21 cellular contexts compared by ENCODE assay signal in genomic region chr1:52913014-52913413, GRCh38.
"Had no signal": no experiment of that assay in that cellular context is flagged by ENCODE, and none has a peak within 500 bp of the region (broad histone marks: within the 10 kb centered on the region; RNA-seq: fewer than 3 reads in every experiment).

No MANE protein-coding gene starts in this region.

- FAIRE-seq: colon, keratinocyte had no signal

- H3K27ac ChIP-seq: gastroesophageal sphincter, neutrophil, psoas muscle, sigmoid colon, skin epidermis, testis, transverse colon had no signal

- ATAC-seq: gastroesophageal sphincter; left ventricle myocardium superior; naive thymus-derived CD4-positive, alpha-beta T cell; stimulated activated naive B cell treated with anti-CD40 and anti-IgM and Interleukin-4, amounts not matched to agents 10 μg/mL and 1 μg/mL and 100 μg/mL, for 72 hours had no signal

- H3K4me1 ChIP-seq: transverse colon had no signal

- H3K4me3 Mint-ChIP-seq: dendritic cell treated with granulocyte-macrophage colony-stimulating factor and Interleukin-4, amounts not matched to agents 40 ng/mL and 50 ng/mL, for 4 days; immature natural killer cell; naive thymus-derived CD4-positive, alpha-beta T cell; nephron progenitor cell; stimulated activated naive B cell treated with anti-CD40 and anti-IgM and Interleukin-4, amounts not matched to agents 10 μg/mL and 1 μg/mL and 100 μg/mL, for 72 hours; stimulated activated naive CD8-positive, alpha-beta T cell treated with anti-CD3 and anti-CD28 coated beads, Interleukin-15, amount 100 ng/mL, for 72 hours had no signal

- H3K27me3 ChIP-seq: esophagus squamous epithelium, gastroesophageal sphincter, neutrophil, sigmoid colon, testis, transverse colon had no signal

- H3K36me3 Mint-ChIP-seq: stimulated activated naive B cell treated with anti-CD40 and anti-IgM and Interleukin-4, amounts not matched to agents 10 μg/mL and 1 μg/mL and 100 μg/mL, for 72 hours had no signal

- DNase-seq: esophagus squamous epithelium; foreskin fibroblast; immature natural killer cell; left ventricle myocardium superior; naive thymus-derived CD4-positive, alpha-beta T cell; psoas muscle; retina; sigmoid colon; stimulated activated CD4-positive, alpha-beta T cell treated with anti-CD3 and anti-CD28 coated beads, Interleukin-2, amount 100 ng/mL, for 24 hours; stimulated activated CD4-positive, alpha-beta T cell treated with anti-CD3 and anti-CD28 coated beads, Interleukin-4, amount 100 ng/mL, for 4 hours; stimulated activated naive B cell treated with anti-CD40 and anti-IgM and Interleukin-4, amounts not matched to agents 10 μg/mL and 1 μg/mL and 100 μg/mL, for 72 hours; stimulated activated naive CD8-positive, alpha-beta T cell treated with anti-CD3 and anti-CD28 coated beads, Interleukin-15, amount 100 ng/mL, for 72 hours; testis; transverse colon had no signal

- H3K36me3 ChIP-seq: neutrophil, transverse colon had no signal

- H3K9me3 ChIP-seq: esophagus squamous epithelium, gastroesophageal sphincter, neutrophil, psoas muscle, sigmoid colon, testis, transverse colon had no signal

- H3K27ac Mint-ChIP-seq: dendritic cell treated with granulocyte-macrophage colony-stimulating factor and Interleukin-4, amounts not matched to agents 40 ng/mL and 50 ng/mL, for 4 days; immature natural killer cell; naive thymus-derived CD4-positive, alpha-beta T cell; nephron progenitor cell; stimulated activated naive B cell treated with anti-CD40 and anti-IgM and Interleukin-4, amounts not matched to agents 10 μg/mL and 1 μg/mL and 100 μg/mL, for 72 hours; stimulated activated naive CD8-positive, alpha-beta T cell treated with anti-CD3 and anti-CD28 coated beads, Interleukin-15, amount 100 ng/mL, for 72 hours had no signal

- H3K9me3 Mint-ChIP-seq: dendritic cell treated with granulocyte-macrophage colony-stimulating factor and Interleukin-4, amounts not matched to agents 40 ng/mL and 50 ng/mL, for 4 days; immature natural killer cell; naive thymus-derived CD4-positive, alpha-beta T cell; stimulated activated naive B cell treated with anti-CD40 and anti-IgM and Interleukin-4, amounts not matched to agents 10 μg/mL and 1 μg/mL and 100 μg/mL, for 72 hours; stimulated activated naive CD8-positive, alpha-beta T cell treated with anti-CD3 and anti-CD28 coated beads, Interleukin-15, amount 100 ng/mL, for 72 hours had no signal

- H3K4me1 Mint-ChIP-seq: immature natural killer cell; nephron progenitor cell; stimulated activated naive B cell treated with anti-CD40 and anti-IgM and Interleukin-4, amounts not matched to agents 10 μg/mL and 1 μg/mL and 100 μg/mL, for 72 hours; stimulated activated naive CD8-positive, alpha-beta T cell treated with anti-CD3 and anti-CD28 coated beads, Interleukin-15, amount 100 ng/mL, for 72 hours had no signal

- H3K4me3 ChIP-seq: esophagus squamous epithelium, gastroesophageal sphincter, psoas muscle, sigmoid colon, skin epidermis, testis, transverse colon had no signal

- H3K27me3 Mint-ChIP-seq: dendritic cell treated with granulocyte-macrophage colony-stimulating factor and Interleukin-4, amounts not matched to agents 40 ng/mL and 50 ng/mL, for 4 days; naive thymus-derived CD4-positive, alpha-beta T cell; stimulated activated naive B cell treated with anti-CD40 and anti-IgM and Interleukin-4, amounts not matched to agents 10 μg/mL and 1 μg/mL and 100 μg/mL, for 72 hours; stimulated activated naive CD8-positive, alpha-beta T cell treated with anti-CD3 and anti-CD28 coated beads, Interleukin-15, amount 100 ng/mL, for 72 hours had no signal
